ENCODE assay signal across 8 cellular contexts in the genomic region with DNA sequence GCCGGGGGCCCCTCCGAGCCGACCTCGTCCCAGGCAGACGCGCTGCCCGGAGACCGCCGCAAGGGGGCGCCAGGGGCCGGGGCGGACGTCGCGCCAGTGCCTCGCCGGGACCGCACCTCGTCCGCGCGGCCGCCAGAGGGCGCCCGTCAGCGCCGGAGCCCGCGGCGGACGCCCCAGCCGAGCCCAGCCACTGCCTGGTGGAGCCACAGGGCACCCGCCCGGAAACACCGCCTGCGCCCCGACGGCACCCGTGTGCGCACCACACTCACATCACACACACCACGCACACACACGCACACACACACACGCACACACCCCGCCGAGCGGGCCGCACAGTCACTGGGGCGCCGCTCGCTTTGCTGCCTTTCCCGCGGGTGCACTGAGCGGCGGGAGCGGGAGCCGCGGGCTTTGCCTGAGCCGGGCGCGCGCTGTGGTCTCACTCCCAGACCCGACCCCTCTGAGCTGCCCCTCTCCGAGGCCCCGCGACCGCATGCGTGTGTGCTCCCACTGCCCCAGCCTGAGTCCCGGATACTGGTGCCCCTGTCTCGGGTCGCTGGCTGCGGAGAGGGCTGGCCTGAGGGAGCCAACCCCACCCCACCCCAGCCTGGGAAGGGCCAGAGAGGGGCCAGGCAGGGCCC.
DNase-seq lines count a peak whose midpoint lies in the region; ATAC-seq and TF ChIP-seq lines count a peak whose summit lies in the region.

No MANE protein-coding gene starts in this region.

- no peak overlapping the region for H3K9ac ChIP-seq in IMR-90 (ENCODE audit: low read depth, low read length)

- ATAC-seq in GM21619 (IDR thresholded peaks at IDR 0.05; ENCODE audit: unreplicated experiment) (peak; percentile 87), IMR-90 (ENCODE audit: low read depth) (peak; percentile 98), lung (ENCODE audit: insufficient read depth, low FRiP score) (peak; percentile 95)

- H3K4me3 ChIP-seq in IMR-90 (ENCODE audit: insufficient read depth, low read depth, low read length), result peak overlapping the region; percentile 55
- no peak overlapping the region for H3K4me3 ChIP-seq in lung

- no TSS peak for BruUV-seq in IMR-90 (replicated peaks; lab: Mats Ljungman, UMichigan)

- H3K4me1 ChIP-seq in IMR-90 (ENCODE audit: control insufficient read depth, insufficient read depth, low read length) (no peaks in the 10 kb centered on the region), lung (ENCODE audit: control insufficient read depth in 2 of 2, insufficient read depth in 2 of 2, low read length in 2 of 2) (peaks cover 0 to 5% of the 10 kb centered on the region in 2 donors)

- H4K20me1 ChIP-seq in IMR-90 (ENCODE audit: insufficient read depth, low read length), result no peaks in the 10 kb centered on the region

- peaks cover 2% of the 10 kb centered on the region; the same call in 1 of the 2 replicates for H3K27me3 ChIP-seq in IMR-90 (ENCODE audit: control insufficient read depth, insufficient read depth, low read length)
- H3K27me3 ChIP-seq in lung (ENCODE audit: control insufficient read depth, insufficient read depth), result no peaks in the 10 kb centered on the region

- H3K4me2 ChIP-seq in IMR-90 (ENCODE audit: low read depth, low read length), result peak overlapping the region; percentile 84

- no peak overlapping the region for H2BK120ac ChIP-seq in IMR-90 (ENCODE audit: low read depth, low read length)

- TF ChIP-seq POLR2A in IMR-90 (IDR thresholded peaks at IDR 0.05; ENCODE audit: low read depth, low read length), result no peak

- no peaks in the 10 kb centered on the region for H3K9me1 ChIP-seq in IMR-90 (ENCODE audit: insufficient read depth, low read length)

- TF ChIP-seq CTCF in IMR-90 (conservative IDR thresholded peaks at IDR 0.05; ENCODE audit: low read depth, low read length) (peak; percentile 98), lung (IDR thresholded peaks at IDR 0.05; ENCODE audit: control extremely low read depth, extremely low read depth) (peak; percentile 66)

- H3K23ac ChIP-seq in IMR-90 (ENCODE audit: low read depth, low read length), result no peak overlapping the region

- H2BK5ac ChIP-seq in IMR-90 (ENCODE audit: low read depth, low read length, poor library complexity, severe bottlenecking), result no peak overlapping the region

- POLR2A ChIA-PET in IMR-90 (lab: Charles Lee; ENCODE audit: unreplicated experiment), result no interaction called here

- H3K9me3 ChIP-seq in IMR-90 (ENCODE audit: control insufficient read depth, insufficient read depth, low read length) (no peaks in the 10 kb centered on the region), lung (ENCODE audit: control insufficient read depth in 2 of 2, insufficient read depth in 1 of 2, low read length in 1 of 2) (no peaks in the 10 kb centered on the region)

- no peak overlapping the region for H4K8ac ChIP-seq in IMR-90 (ENCODE audit: low read depth in 2 of 2, low read length in 2 of 2)

- no peak overlapping the region for H2BK20ac ChIP-seq in IMR-90 (ENCODE audit: low read depth, low read length)

- H3K14ac ChIP-seq in IMR-90 (replicated peaks; ENCODE audit: low read depth, low read length), result no peak overlapping the region

- peak; percentile 44 for TF ChIP-seq RAD21 in IMR-90 (IDR thresholded peaks at IDR 0.05; ENCODE audit: low read length)

- CTCF ChIA-PET in IMR-90 (lab: Yijun Ruan, JAX), result no interaction called here

- no peak overlapping the region for H4K91ac ChIP-seq in IMR-90 (ENCODE audit: insufficient read depth, low read depth, low read length)

- intact Hi-C loops in IMR-90 (cut with micrococcal nuclease), result no loop called here

- no peak overlapping the region for H4K5ac ChIP-seq in IMR-90 (ENCODE audit: low read depth, low read length)

- peak overlapping the region; percentile 91 for H2AFZ ChIP-seq in IMR-90 (replicated peaks; ENCODE audit: low read length, poor library complexity)

- no peaks in the 10 kb centered on the region for H3K79me1 ChIP-seq in IMR-90 (ENCODE audit: low read depth in 1 of 2, low read length in 2 of 2)

- no peak overlapping the region for H2AK9ac ChIP-seq in IMR-90 (replicated peaks; ENCODE audit: low read depth, low read length, poor library complexity)

- in situ Hi-C loops in IMR-90 (cut with MboI; ENCODE audit: low sequenced_read_pairs), result no loop called here

- H2BK15ac ChIP-seq in IMR-90 (ENCODE audit: low read depth, low read length), result no peak overlapping the region

- 2% methylated on average over 30 of the region's 71 CpGs; no CpG with 5 or more reads in 1 of the 2 experiments for WGBS in IMR-90 (ENCODE audit: extremely low coverage in 2 of 2, insufficient read length in 1 of 2), 2 experiments
- 1 to 2% methylated on average over 34 to 71 of the region's 71 CpGs for WGBS in lung, 2 donors

- H3K27ac ChIP-seq in IMR-90 (ENCODE audit: insufficient read depth, low read length) (no peak overlapping the region), lung (ENCODE audit: low read depth in 1 of 2, low read length in 1 of 2) (no peak overlapping the region)

- no peak overlapping the region for H3K18ac ChIP-seq in IMR-90 (ENCODE audit: low read depth, low read length)

- H3K36me3 ChIP-seq in IMR-90 (ENCODE audit: control insufficient read depth, insufficient read depth, low read length) (no peaks in the 10 kb centered on the region), lung (ENCODE audit: control insufficient read depth in 2 of 2, insufficient read depth in 2 of 2, low read length in 2 of 2) (no peaks in the 10 kb centered on the region)

- no peak overlapping the region for H3K4ac ChIP-seq in IMR-90 (ENCODE audit: low read depth, low read length)

- no peak overlapping the region for H3K56ac ChIP-seq in IMR-90 (ENCODE audit: extremely low read depth, insufficient read depth, low read length)

- DNase-seq in ELR (ENCODE audit: low read depth) (peak; percentile 49), IMR-90 (peak; percentile 17), UCSD-AML1 (lab: John Stamatoyannopoulos, UW; ENCODE audit: unreplicated experiment) (peak; percentile 79), dermis microvascular lymphatic vessel endothelial cell (ENCODE audit: low read depth in 2 of 2) (peak; percentile 7 to 44), lung (ENCODE audit: low spot score) (peak; percentile 51), HuH-7.5 (ENCODE audit: low spot score) (no peak)
- peak; percentile 38 to 63 (median 43) for DNase-seq in stimulated activated CD4-positive, alpha-beta T cell treated with anti-CD3 and anti-CD28 coated beads, TNF-alpha, amount 100 ng/mL, for 48 hours (ENCODE audit: low read depth in 3 of 3)

- no peak overlapping the region for H2AK5ac ChIP-seq in IMR-90 (ENCODE audit: low read depth, low read length)

- dilution Hi-C loops in IMR-90 (cut with HindIII; ENCODE audit: low sequenced_read_pairs, unreplicated experiment), result no loop called here

TF ChIP-seq in IMR-90, 13 proteins besides CTCF, POLR2A, EP300 and RAD21:
- no peak for TF ChIP-seq RFX5 (IDR thresholded peaks at IDR 0.05; ENCODE audit: low read depth, low read length)
- no peak for TF ChIP-seq FOS (IDR thresholded peaks at IDR 0.05; ENCODE audit: low read depth, low read length)
- no peak for TF ChIP-seq NFE2L2 (IDR thresholded peaks at IDR 0.05; ENCODE audit: low read depth, low read length)
- TF ChIP-seq MAZ (IDR thresholded peaks at IDR 0.05; ENCODE audit: borderline replicate concordance, low read depth, low read length), result peak; percentile 43; the same call in 1 of the 2 replicates
- TF ChIP-seq SMC3 (IDR thresholded peaks at IDR 0.05; ENCODE audit: low read depth, low read length), result peak; percentile 43
